8 cellular contexts compared by ENCODE assay signal in genomic region chr17:31388770-31389672, GRCh38. TPM values are rescaled to one million over a fixed set of nuclear protein-coding genes. Genes with fewer than 3 reads are reported as not detected.
A peak's percentile ranks its signal among the peaks of the same experiment; 100 is the strongest.
DNase-seq lines count a peak whose midpoint lies in the region; ATAC-seq and TF ChIP-seq lines count a peak whose summit lies in the region.

No MANE protein-coding gene starts in this region.

- no peak overlapping the region for H3K18ac ChIP-seq in neuronal stem cell (ENCODE audit: low read length)

- no peaks in the 10 kb centered on the region for H3K79me2 ChIP-seq in Loucy (ENCODE audit: insufficient read depth, low read length)

- H3K27ac ChIP-seq in neuronal stem cell (replicated peaks; ENCODE audit: low read length) = no peak overlapping the region

- H2BK120ac ChIP-seq in neuronal stem cell (ENCODE audit: low read depth, low read length) = no peak overlapping the region

- no peaks in the 10 kb centered on the region for H3K36me3 ChIP-seq in Loucy (ENCODE audit: insufficient read depth, low read length)
- no peaks in the 10 kb centered on the region for H3K36me3 ChIP-seq in neuronal stem cell (replicated peaks in 1 of 2; ENCODE audit: control insufficient read depth in 2 of 2, insufficient read depth in 2 of 2, low read length in 2 of 2)

- H3K79me1 ChIP-seq in neuronal stem cell (ENCODE audit: low read depth, low read length) = no peaks in the 10 kb centered on the region

- no peak overlapping the region for H3K4me3 ChIP-seq in Loucy (ENCODE audit: low read length, poor library complexity, severe bottlenecking)
- no peak overlapping the region for H3K4me3 ChIP-seq in epithelial cell of esophagus (ENCODE audit: low read length)
- no peak overlapping the region for H3K4me3 ChIP-seq in neuronal stem cell (ENCODE audit: low read length in 2 of 2)

- H2AK5ac ChIP-seq in neuronal stem cell (ENCODE audit: low read depth, low read length) = no peak overlapping the region

- peak; percentile 63 for TF ChIP-seq CTCF in GM10266 (IDR thresholded peaks at IDR 0.05; ENCODE audit: control insufficient read depth, insufficient read depth, low read depth, missing control alignments)
- peak; percentile 88 for TF ChIP-seq CTCF in Loucy (conservative IDR thresholded peaks at IDR 0.05; ENCODE audit: low read length)
- peak; percentile 68 for TF ChIP-seq CTCF in epithelial cell of esophagus (IDR thresholded peaks at IDR 0.05; ENCODE audit: insufficient read depth, low read depth, low read length, missing control alignments)

- H4K91ac ChIP-seq in neuronal stem cell (ENCODE audit: low read depth, low read length, poor library complexity) = no peak overlapping the region

- H3F3A ChIP-seq in Loucy (ENCODE audit: low read depth) = no peaks in the 10 kb centered on the region

- no peak overlapping the region for H3K4ac ChIP-seq in neuronal stem cell (ENCODE audit: low read length)

- H2BK12ac ChIP-seq in neuronal stem cell (ENCODE audit: low read length) = no peak overlapping the region

- H3K14ac ChIP-seq in neuronal stem cell (ENCODE audit: low read length) = no peak overlapping the region

- H4K8ac ChIP-seq in neuronal stem cell (ENCODE audit: low read depth, low read length) = no peak overlapping the region

- H2BK15ac ChIP-seq in neuronal stem cell (ENCODE audit: low read length) = no peak overlapping the region

- H3K4me2 ChIP-seq in Loucy (ENCODE audit: low read depth, low read length, poor library complexity, severe bottlenecking) (no peak overlapping the region), neuronal stem cell (ENCODE audit: insufficient read depth, low read length, poor library complexity, severe bottlenecking) (no peak overlapping the region)

- H3K9me2 ChIP-seq in Loucy (replicated peaks; ENCODE audit: low read depth, low read length) = no peaks in the 10 kb centered on the region

- no peaks in the 10 kb centered on the region for H3K27me3 ChIP-seq in Loucy (ENCODE audit: insufficient read depth, low read length, poor library complexity, severe bottlenecking)
- peaks cover 9 to 40% (median 39%) of the 10 kb centered on the region in 3 experiments for H3K27me3 ChIP-seq in neuronal stem cell (ENCODE audit: control insufficient read depth in 3 of 3, insufficient read depth in 3 of 3, low read depth in 1 of 3, low read length in 3 of 3)

- no peak overlapping the region for H2BK5ac ChIP-seq in neuronal stem cell (ENCODE audit: low read length)

- peak; percentile 78 for DNase-seq in GM10266 (ENCODE audit: extremely low spot score)
- DNase-seq in activated CD8-positive, alpha-beta memory T cell treated with anti-CD3 and anti-CD28 coated beads for 24 hours = peak; percentile 80
- peak; percentile 19 for DNase-seq in epithelial cell of esophagus (ENCODE audit: low read depth)
- DNase-seq in neuronal stem cell (ENCODE audit: low spot score) = no peak
- no peak for DNase-seq in NCI-H2029 treated with DMSO at 0.1 percent for 48 hours (lab: John Stamatoyannopoulos, UW)

- H3K4me1 ChIP-seq in Loucy (ENCODE audit: insufficient read depth, low read length, poor library complexity, severe bottlenecking) (no peaks in the 10 kb centered on the region), neuronal stem cell (ENCODE audit: control insufficient read depth in 2 of 2, insufficient read depth in 1 of 2, low read depth in 1 of 2, low read length in 2 of 2) (peaks cover 0 to 3% of the 10 kb centered on the region in 2 donors)

- no peak overlapping the region for H3K23ac ChIP-seq in neuronal stem cell (ENCODE audit: low read depth, low read length, poor library complexity)

- no peak overlapping the region for H2AFZ ChIP-seq in Loucy (ENCODE audit: low read length)
- H2AFZ ChIP-seq in neuronal stem cell (ENCODE audit: low read length) = peak overlapping the region; percentile 75

- no peaks in the 10 kb centered on the region for H4K20me1 ChIP-seq in Loucy (ENCODE audit: insufficient read depth, low read length, poor library complexity, severe bottlenecking)

- H3K9ac ChIP-seq in Loucy (ENCODE audit: low read depth, low read length, poor library complexity, severe bottlenecking) (no peak overlapping the region), neuronal stem cell (ENCODE audit: low read depth, low read length, poor library complexity) (no peak overlapping the region)

- no CpG with 5 or more reads among the region's 18 CpGs for WGBS in neuronal stem cell (ENCODE audit: extremely low coverage in 2 of 2, insufficient read length in 2 of 2, insufficient replicate concordance in 1 of 2), 2 donors

- ATAC-seq in HG03342 (IDR thresholded peaks at IDR 0.05; ENCODE audit: unreplicated experiment) (no peak), GM19023 (IDR thresholded peaks at IDR 0.05; ENCODE audit: unreplicated experiment) (no peak)

- H3K9me3 ChIP-seq in Loucy (ENCODE audit: insufficient read depth, low read depth, low read length) = no peaks in the 10 kb centered on the region
- no peaks in the 10 kb centered on the region for H3K9me3 ChIP-seq in neuronal stem cell (replicated peaks in 1 of 2; ENCODE audit: control insufficient read depth in 2 of 2, insufficient read depth in 1 of 2, low read depth in 1 of 2, low read length in 2 of 2)

RNA-seq across cellular contexts. Expression of gene RAB11FIP4, which starts 2.5 kb away (rescaled TPM):
- polyA plus RNA-seq in neuronal stem cell (2013, experiment 1 of 2) = 10.1 TPM
- polyA plus RNA-seq in neuronal stem cell (2013, experiment 2 of 2) = 10.1 TPM

Comparison
In these comparisons a context has a peak if more than half of its experiments do, and no peak if none do; other contexts are left out.
1. DNase-seq: peak in GM10266 (single experiment), activated CD8-positive, alpha-beta memory T cell treated with anti-CD3 and anti-CD28 coated beads for 24 hours (single experiment) and epithelial cell of esophagus (single experiment); none in neuronal stem cell (single experiment) and NCI-H2029 treated with DMSO at 0.1 percent for 48 hours (single experiment).
2. Peak in every context shown above with its lines, with median percentiles within 50 percentile points of each other: CTCF ChIP-seq.